13 cellular contexts compared by ENCODE assay signal in genomic region chr18:39198376-39198775, GRCh38.
A peak's percentile ranks its signal among the peaks of the same experiment; 100 is the strongest.
DNase-seq lines count a peak whose midpoint lies in the region; ATAC-seq and TF ChIP-seq lines count a peak whose summit lies in the region.
"Had no signal": no experiment of that assay in that cellular context is flagged by ENCODE, and none has a peak within 500 bp of the region (broad histone marks: within the 10 kb centered on the region; RNA-seq: fewer than 3 reads in every experiment).

No MANE protein-coding gene starts in this region.

- no peak overlapping the region for H3K27ac ChIP-seq in spleen
- H3K27ac ChIP-seq: thoracic aorta had no signal

- TF ChIP-seq POLR2A in spleen (IDR thresholded peaks at IDR 0.05) = no peak

- no peak for ATAC-seq in omental fat pad (ENCODE audit: low FRiP score)
- ATAC-seq in HG02610 (IDR thresholded peaks at IDR 0.05; ENCODE audit: unreplicated experiment) = no peak
- ATAC-seq: sciatic nerve had no signal

- WGBS in spleen, 5 donors = 79 to 92% (median 81%) methylated on average over 4 of the region's 4 CpGs

- H3K4me1 ChIP-seq in spleen = no peaks in the 10 kb centered on the region

- TF ChIP-seq CTCF in spleen (IDR thresholded peaks at IDR 0.05 in 8 of 11, conservative IDR thresholded peaks at IDR 0.05 in 3 of 11) (no peak), omental fat pad (IDR thresholded peaks at IDR 0.05) (no peak)

- no peaks in the 10 kb centered on the region for H3K36me3 ChIP-seq in spleen
- H3K36me3 ChIP-seq: thoracic aorta had no signal

- no peaks in the 10 kb centered on the region for H3K27me3 ChIP-seq in spleen (replicated peaks in 1 of 7)

- intact Hi-C loops in spleen (cut with DNase I; ENCODE audit: low total_unique reads) = no loop called here

- peaks cover 0 to 5% (median 0%) of the 10 kb centered on the region in 8 donors for H3K9me3 ChIP-seq in spleen
- H3K9me3 ChIP-seq: thoracic aorta had no signal

- DNase-seq in COLO668 (lab: John Stamatoyannopoulos, UW; ENCODE audit: unreplicated experiment) = peak; percentile 21
- DNase-seq in HT1080 (ENCODE audit: low read depth) = peak; percentile 76
- peak; percentile 2 for DNase-seq in SW480 (ENCODE audit: low spot score)
- DNase-seq in glomerular visceral epithelial cell (ENCODE audit: extremely low spot score) = peak; percentile 53
- DNase-seq in spleen = no peak
- no peak for DNase-seq in omental fat pad (ENCODE audit: low spot score)
- no peak for DNase-seq in NCI-H82 treated with DMSO at 0.1 percent for 48 hours (lab: John Stamatoyannopoulos, UW; ENCODE audit: unreplicated experiment)
- DNase-seq: activated gamma-delta T cell; effector CD4-positive, alpha-beta T cell; stimulated activated CD4-positive, alpha-beta T cell treated with anti-CD3 and anti-CD28 coated beads, Interleukin-4, amount 100 ng/mL, for 1 hour had no signal

- H3K4me3 ChIP-seq in spleen = no peak overlapping the region
- H3K4me3 ChIP-seq: thoracic aorta had no signal

Comparison
In these comparisons a context has a peak if more than half of its experiments do, and no peak if none do; other contexts are left out.
1. DNase-seq: peak in COLO668 (single experiment), HT1080 (single experiment), SW480 (single experiment) and glomerular visceral epithelial cell (single experiment); none in spleen (single experiment), omental fat pad (single experiment) and NCI-H82 treated with DMSO at 0.1 percent for 48 hours (single experiment).